ENCODE assay signal across 18 cellular contexts in genomic region chr18:76480913-76481312, GRCh38. TPM values are rescaled to one million over a fixed set of nuclear protein-coding genes. Genes with fewer than 3 reads are reported as not detected.
DNase-seq lines count a peak whose midpoint lies in the region; ATAC-seq, FAIRE-seq and TF ChIP-seq lines count a peak whose summit lies in the region.
"Had no signal": no experiment of that assay in that cellular context is flagged by ENCODE, and none has a peak within 500 bp of the region (broad histone marks: within the 10 kb centered on the region; RNA-seq: fewer than 3 reads in every experiment).

No MANE protein-coding gene starts in this region.

- H3K27me3 Mint-ChIP-seq in GM23338 (ENCODE audit: insufficient read depth, low read depth, poor library complexity): peaks cover 8% of the 10 kb centered on the region
- H3K27me3 Mint-ChIP-seq: stimulated activated naive CD8-positive, alpha-beta T cell treated with anti-CD3 and anti-CD28 coated beads, Interleukin-15, Interleukin-2, amounts not matched to agents 100 ng/mL and 50 ng/mL, for 24 hours had no signal

- WGBS in K562 (ENCODE audit: insufficient coverage, low coverage, missing lambda C conversion rate): 12% methylated on average over 3 of the region's 3 CpGs

- ATAC-seq in GM23338 (peak; percentile 91), K562 (peak; percentile 74), left lobe of liver (no peak), GM18909 (IDR thresholded peaks at IDR 0.05; ENCODE audit: poor library complexity, unreplicated experiment) (no peak), GM18907 (IDR thresholded peaks at IDR 0.05; ENCODE audit: unreplicated experiment) (no peak)
- ATAC-seq: heart left ventricle, left colon had no signal

- POLR2A ChIA-PET in BJ (lab: Charles Lee): no interaction called here
- POLR2A ChIA-PET in K562 (lab: Yijun Ruan, JAX): interaction anchor here (0.5 kb wide), 1 partner anchor 220 kb away, joined by 4 read pairs; no protein-coding TSS in a partner anchor

- H3K4me1 Mint-ChIP-seq in GM23338: peaks cover 60% of the 10 kb centered on the region

- H3K9me3 ChIP-seq in K562 (replicated peaks; ENCODE audit: control insufficient read depth, insufficient read depth, low read depth, low read length): no peaks in the 10 kb centered on the region
- H3K9me3 ChIP-seq: ascending aorta, heart left ventricle had no signal

- H3K36me3 ChIP-seq in BJ (ENCODE audit: control insufficient read depth, insufficient read depth, low read length): peaks cover 5% of the 10 kb centered on the region
- no peaks in the 10 kb centered on the region for H3K36me3 ChIP-seq in GM23338 (ENCODE audit: insufficient read depth)
- H3K36me3 ChIP-seq in K562 (ENCODE audit: control insufficient read depth, insufficient read depth, low read length): no peaks in the 10 kb centered on the region
- H3K36me3 ChIP-seq: ascending aorta had no signal

- no peak overlapping the region for H3K4me3 ChIP-seq in BJ (ENCODE audit: low read depth, low read length)
- no peak overlapping the region for H3K4me3 ChIP-seq in GM23338
- no peak overlapping the region for H3K4me3 ChIP-seq in K562
- H3K4me3 ChIP-seq: ascending aorta, heart left ventricle had no signal

- peaks cover 19% of the 10 kb centered on the region for H3K4me1 ChIP-seq in GM23338 (ENCODE audit: insufficient read depth)
- H3K4me1 ChIP-seq in K562 (replicated peaks in 1 of 2; ENCODE audit: control insufficient read depth in 2 of 2, insufficient read depth in 2 of 2, low read length in 2 of 2): peaks cover 0 to 5% of the 10 kb centered on the region in 2 experiments; a peak in 1 of 5 replicates

- TF ChIP-seq POLR2A in K562 (conservative IDR thresholded peaks at IDR 0.05): no peak

- intact Hi-C loops in K562 (cut with micrococcal nuclease): no loop called here

- TF ChIP-seq CTCF in BJ (IDR thresholded peaks at IDR 0.05; ENCODE audit: insufficient read depth, low read depth, low read length): peak; percentile 25; the same call in 1 of the 2 replicates
- peak; percentile 25 to 35; a peak in 2 of 4 replicates for TF ChIP-seq CTCF in GM23338 (conservative IDR thresholded peaks at IDR 0.05; ENCODE audit: low read depth in 2 of 2)
- peak in 1 of 3 experiments; percentile 36; a peak in 1 of 6 replicates for TF ChIP-seq CTCF in K562 (IDR thresholded peaks at IDR 0.05 in 2 of 3, conservative IDR thresholded peaks at IDR 0.05 in 1 of 3; ENCODE audit: insufficient read depth in 2 of 3, low read depth in 1 of 3, low read length in 3 of 3)

- H3K9ac ChIP-seq in K562 (ENCODE audit: insufficient read depth in 1 of 2, low read depth in 2 of 2, low read length in 2 of 2): no peak overlapping the region

- TF ChIP-seq RAD21 in K562 (CRISPR knock-in tag; conservative IDR thresholded peaks at IDR 0.05 in 1 of 2, IDR thresholded peaks at IDR 0.05 in 1 of 2): no peak

- no peak for TF ChIP-seq EP300 in K562 (IDR thresholded peaks at IDR 0.05; ENCODE audit: low read length)

- no TSS peak for BruUV-seq in K562 (replicated peaks; lab: Mats Ljungman, UMichigan)

- CTCF ChIA-PET in BJ (lab: Yijun Ruan, JAX) (interaction anchor here (0.9 to 1.3 kb wide), 2 partner anchors 28 to 30 kb away, joined by 3 to 4 read pairs; no protein-coding TSS in a partner anchor), K562 (lab: Yijun Ruan, JAX; ENCODE audit: low intra/inter-chr PET ratio) (no interaction called here)

- no peak overlapping the region for H3K27ac Mint-ChIP-seq in GM23338
- H3K27ac Mint-ChIP-seq: stimulated activated naive CD8-positive, alpha-beta T cell treated with anti-CD3 and anti-CD28 coated beads, Interleukin-15, Interleukin-2, amounts not matched to agents 100 ng/mL and 50 ng/mL, for 24 hours had no signal

- no peaks in the 10 kb centered on the region for H3K9me1 ChIP-seq in K562 (ENCODE audit: control insufficient read depth, insufficient read depth, low read length)

- no peak for FAIRE-seq in K562 (lab: Jason Lieb, UNC)
- FAIRE-seq in GM19239 (lab: Jason Lieb, UNC): no peak

- H3K9me2 ChIP-seq in GM23338 (ENCODE audit: insufficient read depth): no peaks in the 10 kb centered on the region

- DNase-seq in BJ (ENCODE audit: low read depth): no peak
- peak; percentile 60 for DNase-seq in GM23338 (ENCODE audit: low spot score)
- DNase-seq in K562 (ENCODE audit: extremely low read depth in 1 of 4, low spot score in 3 of 4): no peak
- peak; percentile 35 for DNase-seq in left lobe of liver (ENCODE audit: low spot score)
- no peak for DNase-seq in GM19239 (ENCODE audit: insufficient read length, low spot score)
- DNase-seq in HuH-7.5 (ENCODE audit: low spot score): no peak
- DNase-seq: activated CD4-positive, alpha-beta T cell treated with anti-CD3 and anti-CD28 coated beads, Interleukin-2, amount 50 U/mL, for 1 hour; heart left ventricle; left colon; NCI-H1417 treated with DMSO at 0.1 percent for 48 hours; NCI-H526 treated with DMSO at 0.1 percent for 48 hours; T-helper 9 cell had no signal

- H3K27me3 ChIP-seq in BJ (ENCODE audit: control insufficient read depth, insufficient read depth, low read length): no peaks in the 10 kb centered on the region
- no peaks in the 10 kb centered on the region for H3K27me3 ChIP-seq in GM23338 (ENCODE audit: insufficient read depth)
- peaks cover 9 to 17% of the 10 kb centered on the region in 2 experiments; a peak in 4 of 5 replicates for H3K27me3 ChIP-seq in K562 (ENCODE audit: control insufficient read depth in 2 of 2, insufficient read depth in 2 of 2, low read length in 2 of 2)
- H3K27me3 ChIP-seq: ascending aorta, heart left ventricle had no signal

- no peak overlapping the region for H3K4me3 Mint-ChIP-seq in GM23338
- H3K4me3 Mint-ChIP-seq: stimulated activated naive CD8-positive, alpha-beta T cell treated with anti-CD3 and anti-CD28 coated beads, Interleukin-15, Interleukin-2, amounts not matched to agents 100 ng/mL and 50 ng/mL, for 24 hours had no signal

- no peaks in the 10 kb centered on the region for H3F3A ChIP-seq in GM23338 (replicated peaks; ENCODE audit: low read depth)

- H3K4me2 ChIP-seq in GM23338: no peak overlapping the region
- H3K4me2 ChIP-seq in K562 (ENCODE audit: insufficient read depth, low read length): no peak overlapping the region

- no peaks in the 10 kb centered on the region for H3K9me3 Mint-ChIP-seq in GM23338
- H3K9me3 Mint-ChIP-seq: stimulated activated naive CD8-positive, alpha-beta T cell treated with anti-CD3 and anti-CD28 coated beads, Interleukin-15, Interleukin-2, amounts not matched to agents 100 ng/mL and 50 ng/mL, for 24 hours had no signal

- H3K27ac ChIP-seq in GM23338 (ENCODE audit: low read depth) (no peak overlapping the region), K562 (ENCODE audit: extremely low read depth, low read depth, low read length) (no peak overlapping the region)
- H3K27ac ChIP-seq: ascending aorta, C4-2B, heart left ventricle, RWPE1 had no signal

- no peaks in the 10 kb centered on the region for H3K36me3 Mint-ChIP-seq in GM23338 (ENCODE audit: low read depth)

- no peak overlapping the region for H2AFZ ChIP-seq in GM23338
- H2AFZ ChIP-seq in K562 (ENCODE audit: low read depth, low read length): no peak overlapping the region

- H4K20me1 ChIP-seq in GM23338 (replicated peaks; ENCODE audit: insufficient read depth) (no peaks in the 10 kb centered on the region), K562 (replicated peaks; ENCODE audit: control insufficient read depth, insufficient read depth, low read length) (no peaks in the 10 kb centered on the region)

- in situ Hi-C loops in K562 (cut with MboI): no loop called here

- H3K79me2 ChIP-seq in GM23338 (replicated peaks; ENCODE audit: insufficient read depth) (peaks cover 45% of the 10 kb centered on the region), K562 (ENCODE audit: control insufficient read depth, insufficient read depth, low read length) (no peaks in the 10 kb centered on the region)

TF ChIP-seq in GM23338, 12 proteins besides CTCF, POLR2A, EP300 and RAD21 (continues in another document):
- TF ChIP-seq CREB1 (CRISPR knock-in tag; IDR thresholded peaks at IDR 0.05; ENCODE audit: low read depth): no peak

TF ChIP-seq in K562, 482 proteins besides CTCF, POLR2A, EP300 and RAD21:
- TF ChIP-seq C11orf30 (IDR thresholded peaks at IDR 0.05; ENCODE audit: low read depth) (no peak), TRIM24 (IDR thresholded peaks at IDR 0.05) (no peak), TEAD4 (IDR thresholded peaks at IDR 0.05; ENCODE audit: low read length) (no peak), TEAD4 (CRISPR knock-in tag; IDR thresholded peaks at IDR 0.05; ENCODE audit: borderline replicate concordance) (no peak)

RNA-seq across cellular contexts. Expression of gene ZNF516, which starts 14.1 kb away (rescaled TPM):
- polyA plus RNA-seq in BJ (2011; rRNA removed) (11.3 and 11.6 TPM in 2 replicates), GM23338 (2016; fragmentation: Nextera tagmentation; extraction: Ambion mirVana) (11.9 and 12.2 TPM in 2 replicates), K562 (2011; rRNA removed) (0.11 TPM in 1 of 2 replicates, not detected in the other), K562 (2014; fragmentation: Illumina TruSeq; extraction: Trizol) (0.07 TPM in 1 of 2 replicates, not detected in the other), K562 (2014; fragmentation: Nextera tagmentation; extraction: Ambion mirVana) (not detected), K562 (2014; rRNA removed) (0.05 and 0.09 TPM in 2 replicates)
- 24.2 and 27.9 TPM in 2 replicates for polyA minus RNA-seq in BJ (2011; rRNA and poly(A)+ RNA removed)
- total RNA-seq in GM23338 (2014; rRNA removed; shearing (Covaris generic)): 13.5 and 24.2 TPM in 2 replicates
- total RNA-seq in K562 (2011; cell fraction: chromatin; rRNA removed; ENCODE audit: low replicate concordance): 0.11 and 0.21 TPM in 2 replicates
- total RNA-seq in K562 (2011; cell fraction: nucleolus; rRNA removed): 0.13 and 0.50 TPM in 2 replicates
- total RNA-seq in K562 (2011; cell fraction: nucleoplasm; rRNA removed): 0.15 and 0.23 TPM in 2 replicates
- total RNA-seq in K562 (2014; rRNA removed) (0.04 and 0.05 TPM in 2 replicates), K562 (2014; rRNA removed; fragmentation: Illumina TruSeq; extraction: Trizol) (0.03 TPM in 1 of 2 replicates, not detected in the other), K562 (2015; rRNA removed; fragmentation: Illumina TruSeq; extraction: Trizol) (0.04 TPM in 2 replicates), K562 (2021) (0.20 and 0.56 TPM in 2 replicates), left lobe of liver (16.2 TPM)
- 0.01 and 0.82 TPM in 2 replicates for polyA plus RNA-seq in K562 (2011; cell fraction: cytosol; rRNA removed)
- polyA plus RNA-seq in K562 (2011; cell fraction: nucleus; rRNA removed): 0.03 and 0.31 TPM in 2 replicates
- 0.09 and 0.40 TPM in 2 replicates for polyA plus RNA-seq in K562 (2012)
- polyA minus RNA-seq in K562 (2011; rRNA and poly(A)+ RNA removed): 0.14 TPM in 1 of 2 replicates, not detected in the other
- polyA minus RNA-seq in K562 (2011; cell fraction: cytosol; rRNA and poly(A)+ RNA removed): 0.10 and 0.18 TPM in 2 replicates
- polyA minus RNA-seq in K562 (2011; cell fraction: nucleus; rRNA and poly(A)+ RNA removed): 0.11 and 0.27 TPM in 2 replicates

Comparison
In these comparisons a context has a peak if more than half of its experiments do, and no peak if none do; other contexts are left out.
1. DNase-seq: peak in GM23338 (single experiment) and left lobe of liver (single experiment); none in BJ (single experiment), K562 (0 of 4), GM19239 (single experiment) and HuH-7.5 (single experiment).
2. ATAC-seq: peak in GM23338 (single experiment) and K562 (single experiment); none in left lobe of liver (single experiment), GM18909 (single experiment) and GM18907 (single experiment).